ENCODE assay signal across 8 cellular contexts in the genomic region with DNA sequence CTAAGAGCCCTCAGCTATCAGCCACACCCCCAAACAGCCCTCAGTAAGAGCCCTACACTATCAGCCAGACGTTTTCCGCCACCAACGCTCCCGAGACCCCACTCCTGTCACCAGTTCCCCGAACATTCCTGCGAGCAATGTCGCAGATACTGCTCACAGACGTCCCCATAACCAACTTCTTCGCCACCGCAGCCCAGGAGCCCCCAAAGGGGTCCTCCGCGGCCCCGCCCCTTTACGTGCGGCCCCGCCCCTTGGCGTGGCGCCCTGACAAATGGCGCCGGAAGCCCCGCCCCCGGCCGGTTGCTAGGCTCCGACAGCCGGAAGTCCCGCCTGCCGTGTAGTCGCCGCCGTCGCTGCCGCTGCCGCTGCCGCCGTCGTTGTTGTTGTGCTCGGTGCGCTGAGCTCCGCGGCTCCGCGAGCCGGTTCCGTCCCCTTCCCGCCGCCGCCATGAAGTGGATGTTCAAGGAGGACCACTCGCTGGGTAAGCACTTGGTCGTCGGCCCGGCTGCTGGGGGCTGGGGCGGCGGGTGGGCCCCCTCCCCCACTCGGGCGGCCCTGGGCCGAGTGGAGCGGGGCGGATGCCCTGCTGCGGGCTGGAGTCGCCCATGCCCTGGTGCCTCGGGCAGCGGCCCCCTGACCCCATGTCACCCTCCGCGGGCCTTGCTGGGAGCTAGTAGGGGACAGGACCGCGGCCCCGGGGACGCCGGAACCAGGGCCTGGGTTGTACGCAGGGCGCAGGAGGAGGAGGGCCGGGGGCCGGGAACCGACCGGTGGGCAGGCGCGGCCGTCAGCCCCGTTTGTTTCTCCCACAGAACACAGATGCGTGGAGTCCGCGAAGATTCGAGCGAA. TPM values are rescaled to one million over a fixed set of nuclear protein-coding genes. Genes with fewer than 3 reads are reported as not detected.
DNase-seq lines count a peak whose midpoint lies in the region; ATAC-seq and TF ChIP-seq lines count a peak whose summit lies in the region.

A gene with protein sequence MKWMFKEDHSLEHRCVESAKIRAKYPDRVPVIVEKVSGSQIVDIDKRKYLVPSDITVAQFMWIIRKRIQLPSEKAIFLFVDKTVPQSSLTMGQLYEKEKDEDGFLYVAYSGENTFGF (plus strand): TSS at position 340 of the 849 bp plus-strand sequence. CDS start 108 bp downstream, at position 448.

- H3K4me2 ChIP-seq in parathyroid adenoma (ENCODE audit: low read length), result peak within 1 kb of the TSS; percentile 98

- TF ChIP-seq POLR2A in thyroid gland (IDR thresholded peaks at IDR 0.05), result peak in 1 of 2 donors; percentile 89

- DNase-seq in GM12865 (ENCODE audit: low read depth), result peak; percentile 90
- DNase-seq in NCI-H1092 treated with DMSO at 0.1 percent for 48 hours (lab: John Stamatoyannopoulos, UW), result peak; percentile 85
- DNase-seq in SW480 (ENCODE audit: low spot score), result peak; percentile 75
- DNase-seq in activated naive CD8-positive, alpha-beta T cell treated with anti-CD3 and anti-CD28 coated beads, Interleukin-2, amount 50 U/mL, for 16 hours (ENCODE audit: low read depth, low spot score), result peak; percentile 74
- peak; percentile 93 for DNase-seq in Right ventricle myocardium inferior (ENCODE audit: missing footprints)
- peak; percentile 76 to 77 for DNase-seq in thyroid gland

- ATAC-seq in HG02623 (IDR thresholded peaks at IDR 0.05; ENCODE audit: unreplicated experiment) (peak; percentile 71), Right ventricle myocardium inferior (peak; percentile 94)

- H3K27me3 ChIP-seq in parathyroid adenoma (ENCODE audit: control insufficient read depth, insufficient read depth, low read length) (no peaks in the 10 kb centered on the region), thyroid gland (no peaks in the 10 kb centered on the region)

- H2AFZ ChIP-seq in parathyroid adenoma, result peak within 1 kb of the TSS; percentile 85

- 0 to 1% methylated on average over 19 to 36 of the region's 84 CpGs for WGBS in thyroid gland, 2 donors

- intact Hi-C loops in Right ventricle myocardium inferior (cut with DNase I) (loop anchor here (5.0 kb wide), 1 partner anchor 56 kb away; a partner anchor contains a TSS), thyroid gland (cut with DNase I) (loop anchor here (10.0 kb wide), 1 partner anchor 51 kb away; no protein-coding TSS in a partner anchor)

- H3K4me1 ChIP-seq in parathyroid adenoma (no peaks in the 10 kb centered on the region), thyroid gland (peaks cover 15 to 21% of the 10 kb centered on the region in 2 donors)

- H3K36me3 ChIP-seq in parathyroid adenoma (ENCODE audit: control insufficient read depth, insufficient read depth, low read length) (no peaks in the 10 kb centered on the region), thyroid gland (peaks cover 18 to 23% of the 10 kb centered on the region in 2 donors)

- H3K9me3 ChIP-seq in parathyroid adenoma (ENCODE audit: control insufficient read depth, low read length) (no peaks in the 10 kb centered on the region), thyroid gland (no peaks in the 10 kb centered on the region)

- H3K79me2 ChIP-seq in parathyroid adenoma, result peaks cover 37% of the 10 kb centered on the region

- H3K9ac ChIP-seq in parathyroid adenoma, result peak within 1 kb of the TSS; percentile 56

- H3K4me3 ChIP-seq in GM12865 (ENCODE audit: low read depth, low read length) (peak within 1 kb of the TSS; percentile 55), parathyroid adenoma (ENCODE audit: low read depth, low read length) (peak within 1 kb of the TSS; percentile 94), thyroid gland (replicated peaks in 1 of 3) (peak within 1 kb of the TSS; percentile 62 to 90 (median 77))

- no peak for TF ChIP-seq CTCF in GM12865 (IDR thresholded peaks at IDR 0.05; ENCODE audit: insufficient read depth, low read depth, low read length, missing control alignments)
- no peak for TF ChIP-seq CTCF in parathyroid adenoma (IDR thresholded peaks at IDR 0.05)
- TF ChIP-seq CTCF in thyroid gland (IDR thresholded peaks at IDR 0.05), result peak in 1 of 6 experiments; percentile 4

- peak within 1 kb of the TSS; percentile 59 for H3K27ac ChIP-seq in parathyroid adenoma
- H3K27ac ChIP-seq in thyroid gland, result peak within 1 kb of the TSS; percentile 17 to 64 (median 61)

RNA-seq across cellular contexts. Expression of the gene that starts here (rescaled TPM):
- total RNA-seq in Right ventricle myocardium inferior (231 TPM), thyroid gland (100 to 1,000 TPM in 2 of 4 donors, 10 to 100 TPM in 2; 75.3 to 223 (median 122) TPM)

Comparison
In these comparisons a context has a peak if more than half of its experiments do, and no peak if none do; other contexts are left out.
1. Peak in every context shown above with its lines: DNase-seq, ATAC-seq, H3K4me3 ChIP-seq and H3K27ac ChIP-seq.